8 cellular contexts compared by ENCODE assay signal in the genomic region with DNA sequence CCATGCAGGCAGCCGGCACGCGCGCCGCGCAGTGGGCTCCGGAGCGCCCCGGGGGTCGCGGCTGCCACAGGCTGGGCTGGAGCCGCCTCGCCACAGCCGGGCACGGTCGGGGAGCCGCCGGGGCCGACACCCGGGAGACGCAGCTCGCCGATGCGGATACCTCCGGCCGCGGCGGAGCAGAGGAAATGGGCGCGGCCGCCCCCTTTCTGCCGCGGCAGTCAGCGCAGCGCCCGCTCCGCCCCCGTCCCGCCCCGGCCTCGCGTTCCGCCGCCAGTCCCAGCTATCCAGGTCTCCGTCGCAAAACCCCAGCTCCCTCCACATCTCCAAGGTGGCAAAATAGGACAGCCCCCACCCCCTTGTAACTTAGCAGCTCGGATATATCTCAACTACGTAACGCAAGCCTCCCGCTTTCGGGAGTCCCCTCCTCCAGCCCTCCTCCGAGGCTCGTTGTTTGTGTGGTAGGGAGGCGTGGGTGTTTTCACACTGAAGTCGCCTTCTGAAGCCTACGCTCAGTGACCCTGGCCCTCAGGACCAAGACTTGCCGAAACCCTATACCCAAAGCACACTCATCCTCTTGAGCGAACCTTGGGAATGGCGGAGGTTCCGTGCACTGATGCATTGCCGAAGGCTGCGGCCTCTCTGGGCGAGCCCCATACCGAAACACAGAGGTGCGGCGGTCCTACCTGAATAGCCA. TPM values are rescaled to one million over a fixed set of nuclear protein-coding genes. Genes with fewer than 3 reads are reported as not detected.
DNase-seq lines count a peak whose midpoint lies in the region; ATAC-seq and TF ChIP-seq lines count a peak whose summit lies in the region.

Gene SH3BP5, minus strand, starts transcription at position 182 of the 694 bp plus-strand sequence. Its CDS starts 178 bp downstream, at position 4.

- H3K27ac ChIP-seq in CD4-positive, alpha-beta memory T cell (ENCODE audit: low read depth, low read length), result peak within 1 kb of the TSS; percentile 79
- H3K27ac ChIP-seq in foreskin keratinocyte (no peak within 1 kb of the TSS), substantia nigra (ENCODE audit: low read depth, low read length, poor library complexity, severe bottlenecking) (peak within 1 kb of the TSS; percentile 79)

- peak within 1 kb of the TSS; percentile 91 to 98 (median 98) for H3K4me3 Mint-ChIP-seq in CD4-positive, alpha-beta memory T cell
- peak within 1 kb of the TSS; percentile 91 for H3K4me3 Mint-ChIP-seq in neural crest cell

- peak within 1 kb of the TSS; percentile 39 to 97 for H3K4me3 ChIP-seq in CD4-positive, alpha-beta memory T cell (ENCODE audit: low read length in 2 of 2)

- peak; percentile 69 to 79 (median 74) for DNase-seq in CD4-positive, alpha-beta memory T cell
- peak; percentile 38 for DNase-seq in SHP77 treated with DMSO at 0.1 percent for 48 hours (lab: John Stamatoyannopoulos, UW)
- peak; percentile 52 for DNase-seq in activated gamma-delta T cell treated with anti-CD3 and anti-CD28 coated beads, Interleukin-2, amount 50 U/mL, for 16 hours (ENCODE audit: low read depth)
- DNase-seq in foreskin keratinocyte, result peak in 1 of 2 donors; percentile 35
- DNase-seq in neural crest cell (ENCODE audit: low read depth, low spot score), result peak; percentile 60
- peak in 45 of 49 donors; percentile 16 to 85 (median 52) for DNase-seq in substantia nigra (lab: John Stamatoyannopoulos, UW)

- H3K36me3 ChIP-seq in CD4-positive, alpha-beta memory T cell (ENCODE audit: insufficient read depth, low read length), result peaks cover 24% of the 10 kb centered on the region

- intact Hi-C loops in CD4-positive, alpha-beta memory T cell (cut with micrococcal nuclease), result loop anchor here (1.0 to 5.0 kb wide), 7 partner anchors 15 to 225 kb away; no protein-coding TSS in a partner anchor

- no peaks in the 10 kb centered on the region for H3K27me3 Mint-ChIP-seq in CD4-positive, alpha-beta memory T cell
- H3K27me3 Mint-ChIP-seq in neural crest cell (ENCODE audit: low read depth), result peaks cover 39% of the 10 kb centered on the region

- H3K4me1 Mint-ChIP-seq in CD4-positive, alpha-beta memory T cell, result peaks cover 35 to 64% (median 53%) of the 10 kb centered on the region in 4 donors
- H3K4me1 Mint-ChIP-seq in neural crest cell, result peaks cover 13% of the 10 kb centered on the region

- CTCF ChIA-PET in CD4-positive, alpha-beta memory T cell (lab: Charles Lee; ENCODE audit: partially characterized antibody), result interaction anchor here (0.6 to 5.6 kb wide), 38 partner anchors 9 to 130 kb away, joined by 3 to 203 read pairs (median 7); partner anchors contain the start of gene CAPN7

- H3K27ac Mint-ChIP-seq in CD4-positive, alpha-beta memory T cell, result peak within 1 kb of the TSS; percentile 94 to 96 (median 94)
- no peak within 1 kb of the TSS for H3K27ac Mint-ChIP-seq in neural crest cell (ENCODE audit: unreplicated experiment)

- H3K9me3 Mint-ChIP-seq in CD4-positive, alpha-beta memory T cell, result no peaks in the 10 kb centered on the region
- no peaks in the 10 kb centered on the region for H3K9me3 Mint-ChIP-seq in neural crest cell

- H3K36me3 Mint-ChIP-seq in CD4-positive, alpha-beta memory T cell, result peaks cover 25 to 40% of the 10 kb centered on the region in 2 donors
- H3K36me3 Mint-ChIP-seq in neural crest cell (ENCODE audit: low read depth), result no peaks in the 10 kb centered on the region

- TF ChIP-seq CTCF in foreskin keratinocyte (conservative IDR thresholded peaks at IDR 0.05) (peak; percentile 84), neural crest cell (conservative IDR thresholded peaks at IDR 0.05) (peak; percentile 68)

- no peaks in the 10 kb centered on the region for H3K9me3 ChIP-seq in CD4-positive, alpha-beta memory T cell (ENCODE audit: control insufficient read depth in 1 of 2, low read length in 2 of 2)

- ATAC-seq in GM19397 (IDR thresholded peaks at IDR 0.05; ENCODE audit: unreplicated experiment) (peak; percentile 84), HG03571 (IDR thresholded peaks at IDR 0.05; ENCODE audit: unreplicated experiment) (peak; percentile 69), foreskin keratinocyte (peak; percentile 93)

- H3K27me3 ChIP-seq in CD4-positive, alpha-beta memory T cell (ENCODE audit: insufficient read depth, low read length), result no peaks in the 10 kb centered on the region
- H3K27me3 ChIP-seq in foreskin keratinocyte, result no peaks in the 10 kb centered on the region

- peaks cover 54% of the 10 kb centered on the region for H3K4me1 ChIP-seq in CD4-positive, alpha-beta memory T cell (ENCODE audit: insufficient read depth, low read length)
- H3K4me1 ChIP-seq in foreskin keratinocyte, result peaks cover 6% of the 10 kb centered on the region

- POLR2A ChIA-PET in CD4-positive, alpha-beta memory T cell (lab: Charles Lee; ENCODE audit: partially characterized antibody), result interaction anchor here (0.7 to 6.7 kb wide), 25 partner anchors 9 to 126 kb away, joined by 3 to 108 read pairs (median 7); partner anchors contain the start of gene CAPN7

RNA-seq across cellular contexts. Expression of gene SH3BP5, which starts in this region (rescaled TPM):
- 10 to 100 TPM; 55.8 to 56.9 TPM for total RNA-seq in CD4-positive, alpha-beta memory T cell
- polyA plus RNA-seq in CD4-positive, alpha-beta memory T cell, result 100 to 1,000 TPM in 1 of 2 donors, 10 to 100 TPM in 1; 48.2 to 118 TPM
- total RNA-seq in foreskin keratinocyte, result 10.0 and 11.2 TPM in 2 replicates
- polyA plus RNA-seq in foreskin keratinocyte, result 6.1 and 6.6 TPM in 2 replicates
- total RNA-seq in neural crest cell, result 4.8 and 5.2 TPM in 2 replicates
